In the genomic region with DNA sequence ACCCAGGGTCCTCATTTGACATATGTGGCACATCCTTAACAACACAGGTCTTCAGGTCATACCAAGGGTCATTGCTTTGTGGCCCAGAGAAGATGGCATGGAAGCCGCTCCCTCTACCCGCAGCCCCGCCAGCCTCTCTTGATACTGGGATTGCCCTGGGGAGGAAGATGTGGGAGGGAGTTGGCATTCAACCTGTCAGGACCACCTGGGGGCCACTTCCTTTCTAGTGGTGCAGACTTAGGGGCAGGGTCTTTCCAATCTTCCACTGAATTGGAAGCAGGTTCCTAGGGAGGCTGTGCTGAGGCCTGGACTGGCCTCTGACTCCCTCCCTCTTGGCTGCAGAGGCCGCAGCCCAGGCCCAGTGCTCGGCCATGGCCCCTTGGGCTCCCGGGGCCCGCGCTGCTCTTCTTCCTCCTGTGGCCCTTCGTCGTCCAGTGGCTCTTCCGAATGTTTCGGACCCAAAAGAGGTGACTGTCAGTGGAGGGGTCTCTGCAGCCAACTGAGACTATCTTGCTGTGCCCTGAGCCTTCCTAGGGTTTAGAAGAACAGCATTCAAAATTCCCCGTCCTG, we compare ENCODE assay signal across 8 cellular contexts. TPM values are rescaled to one million over a fixed set of nuclear protein-coding genes. Genes with fewer than 3 reads are reported as not detected.
DNase-seq lines count a peak whose midpoint lies in the region; ATAC-seq and TF ChIP-seq lines count a peak whose summit lies in the region.
"Had no signal": no experiment of that assay in that cellular context is flagged by ENCODE, and none has a peak within 500 bp of the region (broad histone marks: within the 10 kb centered on the region; RNA-seq: fewer than 3 reads in every experiment).

No MANE protein-coding gene starts in this region.

- peak overlapping the region; percentile 86 to 93; a peak in 3 of 4 replicates for H4K8ac ChIP-seq in IMR-90 (ENCODE audit: low read depth in 2 of 2, low read length in 2 of 2)

- peak overlapping the region; percentile 63; the same call in 1 of the 2 replicates for H3K23ac ChIP-seq in IMR-90 (ENCODE audit: low read depth, low read length)

- H3K4me3 ChIP-seq in IMR-90 (ENCODE audit: insufficient read depth, low read depth, low read length) (no peak overlapping the region), mammary epithelial cell (replicated peaks in 1 of 3; ENCODE audit: insufficient read depth in 1 of 3, low read depth in 2 of 3, low read length in 3 of 3) (no peak overlapping the region), lung (no peak overlapping the region), BE2C (ENCODE audit: low read depth, low read length) (no peak overlapping the region)

- peak overlapping the region; percentile 68 for H2BK120ac ChIP-seq in IMR-90 (ENCODE audit: low read depth, low read length)

- 0 out of 2 replicates have a peak overlapping the region, but pooled peaks have one; percentile 21 for H2BK20ac ChIP-seq in IMR-90 (ENCODE audit: low read depth, low read length)

- intact Hi-C loops in IMR-90 (cut with micrococcal nuclease) (no loop called here), mammary epithelial cell (cut with micrococcal nuclease) (no loop called here)

- peaks cover 14% of the 10 kb centered on the region for H3K4me1 ChIP-seq in IMR-90 (ENCODE audit: control insufficient read depth, insufficient read depth, low read length)
- H3K4me1 ChIP-seq in mammary epithelial cell (ENCODE audit: insufficient read depth, low read length) = peaks cover 23% of the 10 kb centered on the region
- H3K4me1 ChIP-seq in lung (ENCODE audit: control insufficient read depth in 2 of 2, insufficient read depth in 2 of 2, low read length in 2 of 2) = peaks cover 0 to 5% of the 10 kb centered on the region in 2 donors
- H3K4me1 ChIP-seq in BE2C = no peaks in the 10 kb centered on the region; the same call in 1 of the 2 replicates

- H3K79me2 ChIP-seq in mammary epithelial cell (ENCODE audit: insufficient read depth, low read length) = peaks cover 3% of the 10 kb centered on the region

- peak overlapping the region; percentile 98 for H2AK9ac ChIP-seq in IMR-90 (replicated peaks; ENCODE audit: low read depth, low read length, poor library complexity)

- no peak for TF ChIP-seq POLR2A in IMR-90 (IDR thresholded peaks at IDR 0.05; ENCODE audit: low read depth, low read length)

- H3K9me3 ChIP-seq in IMR-90 (ENCODE audit: control insufficient read depth, insufficient read depth, low read length) (no peaks in the 10 kb centered on the region), mammary epithelial cell (replicated peaks; ENCODE audit: insufficient read depth, low read length) (no peaks in the 10 kb centered on the region), lung (ENCODE audit: control insufficient read depth in 2 of 2, insufficient read depth in 1 of 2, low read length in 1 of 2) (no peaks in the 10 kb centered on the region), BE2C (no peaks in the 10 kb centered on the region)

- H3K27me3 ChIP-seq in IMR-90 (ENCODE audit: control insufficient read depth, insufficient read depth, low read length) (no peaks in the 10 kb centered on the region), mammary epithelial cell (ENCODE audit: insufficient read depth, low read length) (no peaks in the 10 kb centered on the region), lung (ENCODE audit: control insufficient read depth, insufficient read depth) (no peaks in the 10 kb centered on the region), BE2C (no peaks in the 10 kb centered on the region)

- no peak overlapping the region for H3K56ac ChIP-seq in IMR-90 (ENCODE audit: extremely low read depth, insufficient read depth, low read length)

- no TSS peak for BruUV-seq in IMR-90 (replicated peaks; lab: Mats Ljungman, UMichigan)
- BruUV-seq in mammary epithelial cell (replicated peaks; lab: Mats Ljungman, UMichigan) = no TSS peak

- H4K5ac ChIP-seq in IMR-90 (ENCODE audit: low read depth, low read length) = peak overlapping the region; percentile 45

- TF ChIP-seq RAD21 in IMR-90 (IDR thresholded peaks at IDR 0.05; ENCODE audit: low read length) = no peak

- peak overlapping the region; percentile 85 for H2AK5ac ChIP-seq in IMR-90 (ENCODE audit: low read depth, low read length)

- H2BK5ac ChIP-seq in IMR-90 (ENCODE audit: low read depth, low read length, poor library complexity, severe bottlenecking) = peak overlapping the region; percentile 45

- H3K14ac ChIP-seq in IMR-90 (replicated peaks; ENCODE audit: low read depth, low read length) = peak overlapping the region; percentile 85

- H3K18ac ChIP-seq in IMR-90 (ENCODE audit: low read depth, low read length) = peak overlapping the region; percentile 14; the same call in 1 of the 2 replicates

- peak overlapping the region; percentile 95 for H2AFZ ChIP-seq in IMR-90 (replicated peaks; ENCODE audit: low read length, poor library complexity)
- H2AFZ ChIP-seq in mammary epithelial cell (ENCODE audit: low read depth, low read length) = peak overlapping the region; percentile 84

- dilution Hi-C loops in IMR-90 (cut with HindIII; ENCODE audit: low sequenced_read_pairs, unreplicated experiment) = no loop called here
- dilution Hi-C loops in mammary epithelial cell (cut with HindIII; ENCODE audit: low sequenced_read_pairs) = no loop called here

- H3K4me2 ChIP-seq in IMR-90 (ENCODE audit: low read depth, low read length) (no peak overlapping the region; the same call in 1 of the 2 replicates), mammary epithelial cell (ENCODE audit: insufficient read depth, low read depth, low read length) (no peak overlapping the region)

- H4K20me1 ChIP-seq in IMR-90 (ENCODE audit: insufficient read depth, low read length) = no peaks in the 10 kb centered on the region
- no peaks in the 10 kb centered on the region for H4K20me1 ChIP-seq in mammary epithelial cell (ENCODE audit: insufficient read depth, low read length)

- H3K79me1 ChIP-seq in IMR-90 (ENCODE audit: low read depth in 1 of 2, low read length in 2 of 2) = peaks cover 0 to 20% of the 10 kb centered on the region in 2 experiments; a peak in 2 of 4 replicates

- ATAC-seq in IMR-90 (ENCODE audit: low read depth) = no peak
- no peak for ATAC-seq in lung (ENCODE audit: insufficient read depth, low FRiP score)

- H3K36me3 ChIP-seq in IMR-90 (ENCODE audit: control insufficient read depth, insufficient read depth, low read length) = no peaks in the 10 kb centered on the region
- H3K36me3 ChIP-seq in mammary epithelial cell (ENCODE audit: insufficient read depth, low read length) = no peaks in the 10 kb centered on the region
- H3K36me3 ChIP-seq in lung (ENCODE audit: control insufficient read depth in 2 of 2, insufficient read depth in 2 of 2, low read length in 2 of 2) = peaks cover 0 to 7% of the 10 kb centered on the region in 2 donors
- no peaks in the 10 kb centered on the region for H3K36me3 ChIP-seq in BE2C

- H3K4ac ChIP-seq in IMR-90 (ENCODE audit: low read depth, low read length) = peak overlapping the region; percentile 97

- H3K27ac ChIP-seq in IMR-90 (ENCODE audit: insufficient read depth, low read length) (peak overlapping the region; percentile 69), mammary epithelial cell (ENCODE audit: insufficient read depth, low read depth, low read length) (no peak overlapping the region), lung (ENCODE audit: low read depth in 1 of 2, low read length in 1 of 2) (peak overlapping the region; percentile 82 to 88), temporal lobe (ENCODE audit: low read depth, low read length) (peak overlapping the region; percentile 84)

- CTCF ChIA-PET in IMR-90 (lab: Yijun Ruan, JAX) = interaction anchor here (0.5 to 1.4 kb wide), 3 partner anchors 8 to 69 kb away, joined by 3 to 10 read pairs (median 3); a partner anchor contains a TSS
- CTCF ChIA-PET in mammary epithelial cell (lab: Charles Lee; ENCODE audit: low non-redundant PET) = interaction anchor here (0.7 kb wide), 1 partner anchor 8 kb away, joined by 3 read pairs; a partner anchor contains a TSS

- no peak for DNase-seq in IMR-90
- no peak for DNase-seq in mammary epithelial cell
- no peak for DNase-seq in lung (ENCODE audit: low spot score)
- no peak for DNase-seq in cortex of kidney (lab: John Stamatoyannopoulos, UW)
- no peak for DNase-seq in pons (ENCODE audit: low spot score)
- DNase-seq in BE2C = no peak
- DNase-seq: NCI-H2029 had no signal

- 67% methylated on average over 1 of the region's 13 CpGs; no CpG with 5 or more reads in 1 of the 2 experiments for WGBS in IMR-90 (ENCODE audit: extremely low coverage in 2 of 2, insufficient read length in 1 of 2), 2 experiments
- WGBS in mammary epithelial cell (ENCODE audit: low coverage, missing lambda C conversion rate) = 81% methylated on average over 12 of the region's 13 CpGs
- WGBS in lung, 2 donors = 86 to 89% methylated on average over 13 of the region's 13 CpGs

- H3K9ac ChIP-seq in IMR-90 (ENCODE audit: low read depth, low read length) (peak overlapping the region; percentile 24), mammary epithelial cell (ENCODE audit: insufficient read depth, low read length) (no peak overlapping the region)

- peak overlapping the region; percentile 41; the same call in 1 of the 3 replicates for H2BK15ac ChIP-seq in IMR-90 (ENCODE audit: low read depth, low read length)

- TF ChIP-seq CTCF in IMR-90 (conservative IDR thresholded peaks at IDR 0.05; ENCODE audit: low read depth, low read length) (no peak), mammary epithelial cell (conservative IDR thresholded peaks at IDR 0.05 in 1 of 2, IDR thresholded peaks at IDR 0.05 in 1 of 2; ENCODE audit: extremely low read depth in 1 of 2, insufficient read depth in 1 of 2, low read depth in 1 of 2, low read length in 2 of 2) (no peak), lung (IDR thresholded peaks at IDR 0.05; ENCODE audit: control extremely low read depth, extremely low read depth) (no peak), BE2C (IDR thresholded peaks at IDR 0.05; ENCODE audit: low read depth, low read length) (no peak)

- in situ Hi-C loops in IMR-90 (cut with MboI; ENCODE audit: low sequenced_read_pairs) (no loop called here), mammary epithelial cell (cut with MboI; ENCODE audit: low sequenced_read_pairs in 2 of 2) (loop anchor here in 1 of 2 donors (10.0 kb wide), 1 partner anchor 52 kb away; no protein-coding TSS in a partner anchor)

- H4K91ac ChIP-seq in IMR-90 (ENCODE audit: insufficient read depth, low read depth, low read length) = peak overlapping the region; percentile 77

- POLR2A ChIA-PET in IMR-90 (lab: Charles Lee; ENCODE audit: unreplicated experiment) = no interaction called here

- peaks cover 14% of the 10 kb centered on the region for H3K9me1 ChIP-seq in IMR-90 (ENCODE audit: insufficient read depth, low read length)

RNA-seq across cellular contexts. Expression of a gene that starts 5.1 kb away (rescaled TPM):
- total RNA-seq in IMR-90 (2012; rRNA removed) = 5.9 and 8.6 TPM in 2 replicates
- 14.5 TPM in 2 replicates for polyA plus RNA-seq in IMR-90 (2012; rRNA removed)
- polyA plus RNA-seq in IMR-90 (2012; cell fraction: cytosol; rRNA removed) = 13.5 and 13.8 TPM in 2 replicates
- polyA plus RNA-seq in IMR-90 (2012; cell fraction: nucleus; rRNA removed; ENCODE audit: low replicate concordance) = 8.5 and 12.5 TPM in 2 replicates
- 10 to 100 TPM; 20.5 to 35.2 TPM for total RNA-seq in mammary epithelial cell
- 16.7 TPM for polyA plus RNA-seq in mammary epithelial cell
- 12.4 TPM for polyA minus RNA-seq in mammary epithelial cell
- total RNA-seq in lung = 10 to 100 TPM; 25.3 to 34.4 TPM
- polyA plus RNA-seq in lung = 10 to 100 TPM; 14.5 to 18.7 TPM
- total RNA-seq in temporal lobe = 8.1 TPM
- 61.7 TPM for polyA plus RNA-seq in BE2C (2012; ENCODE audit: insufficient read depth, insufficient read length, low read depth)

RNA-seq across cellular contexts. Expression of a gene that starts 7.7 kb away (rescaled TPM):
- total RNA-seq in IMR-90 (2012; rRNA removed) (1.7 and 2.3 TPM in 2 replicates), mammary epithelial cell (1 to 10 TPM; 6.5 to 8.1 TPM), lung (10 to 100 TPM; 12.6 to 12.7 TPM), temporal lobe (4.2 TPM)
- polyA plus RNA-seq in IMR-90 (2012; rRNA removed) (5.7 and 6.1 TPM in 2 replicates), mammary epithelial cell (3.1 TPM), lung (10 to 100 TPM in 1 of 2 donors, 1 to 10 TPM in 1; 7.8 to 15.7 TPM)
- polyA plus RNA-seq in IMR-90 (2012; cell fraction: cytosol; rRNA removed) = 4.5 and 5.5 TPM in 2 replicates
- polyA plus RNA-seq in IMR-90 (2012; cell fraction: nucleus; rRNA removed; ENCODE audit: low replicate concordance) = 29.9 and 39.6 TPM in 2 replicates
- polyA minus RNA-seq in mammary epithelial cell = 3.4 TPM
- 3.1 TPM for polyA plus RNA-seq in BE2C (2012; ENCODE audit: insufficient read depth, insufficient read length, low read depth)

RNA-seq across cellular contexts. Expression of a gene that starts 10.9 kb away (rescaled TPM):
- total RNA-seq in IMR-90 (2012; rRNA removed) (5.3 and 5.6 TPM in 2 replicates), mammary epithelial cell (100 to 1,000 TPM in 1 of 2 donors, 10 to 100 TPM in 1; 79.4 to 185 TPM), lung (10 to 100 TPM in 1 of 2 donors, 1 to 10 TPM in 1; 3.6 to 43.3 TPM), temporal lobe (3.9 TPM)
- polyA plus RNA-seq in IMR-90 (2012; rRNA removed) (36.6 and 39.0 TPM in 2 replicates), mammary epithelial cell (171 TPM), lung (10 to 100 TPM; 13.6 to 24.2 TPM)
- polyA plus RNA-seq in IMR-90 (2012; cell fraction: cytosol; rRNA removed) = 14.8 and 45.8 TPM in 2 replicates
- 35.9 and 73.0 TPM in 2 replicates for polyA plus RNA-seq in IMR-90 (2012; cell fraction: nucleus; rRNA removed; ENCODE audit: low replicate concordance)
- polyA minus RNA-seq in mammary epithelial cell = 166 TPM
- polyA plus RNA-seq in BE2C (2012; ENCODE audit: insufficient read depth, insufficient read length, low read depth) = 99.9 TPM

RNA-seq across cellular contexts. Expression of a gene that starts 18.5 kb away (rescaled TPM):
- 5.6 and 6.1 TPM in 2 replicates for total RNA-seq in IMR-90 (2012; rRNA removed)
- 4.5 TPM in 2 replicates for polyA plus RNA-seq in IMR-90 (2012; rRNA removed)
- polyA plus RNA-seq in IMR-90 (2012; cell fraction: cytosol; rRNA removed) = 5.2 and 10.6 TPM in 2 replicates
- 2.9 and 6.9 TPM in 2 replicates for polyA plus RNA-seq in IMR-90 (2012; cell fraction: nucleus; rRNA removed; ENCODE audit: low replicate concordance)
- total RNA-seq in mammary epithelial cell = 1 to 10 TPM; 2.8 to 7.7 TPM
- polyA plus RNA-seq in mammary epithelial cell = 4.0 TPM
- polyA minus RNA-seq in mammary epithelial cell = not detected
- total RNA-seq in lung = 10 to 100 TPM in 1 of 2 donors, 1 to 10 TPM in 1; 7.6 to 10.6 TPM
- 1 to 10 TPM; 4.3 to 6.5 TPM for polyA plus RNA-seq in lung
- total RNA-seq in temporal lobe = 8.4 TPM
- 15.9 TPM for polyA plus RNA-seq in BE2C (2012; ENCODE audit: insufficient read depth, insufficient read length, low read depth)
